In the genomic region with DNA sequence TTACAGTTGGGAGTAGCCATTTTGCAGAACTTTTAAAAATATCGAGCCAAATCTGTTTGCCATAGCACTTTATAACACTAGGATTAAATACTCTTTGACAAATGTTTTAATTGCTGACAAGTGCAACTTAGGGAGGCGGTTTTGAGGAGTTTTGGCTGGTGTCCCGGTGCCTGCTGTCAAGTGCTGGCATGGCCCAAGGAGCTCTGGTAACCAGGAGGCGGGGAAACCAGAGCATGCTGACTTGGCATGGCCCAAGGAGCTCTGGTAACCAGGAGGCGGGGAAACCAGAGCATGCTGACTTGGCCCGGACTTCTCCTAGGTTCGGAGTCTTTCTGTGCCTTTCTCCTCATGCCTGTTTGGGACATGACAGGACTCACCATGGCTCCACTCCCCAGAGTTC, we compare ENCODE assay signal across 14 cellular contexts. TPM values are rescaled to one million over a fixed set of nuclear protein-coding genes. Genes with fewer than 3 reads are reported as not detected.
DNase-seq lines count a peak whose midpoint lies in the region; ATAC-seq and TF ChIP-seq lines count a peak whose summit lies in the region.
"Had no signal": no experiment of that assay in that cellular context is flagged by ENCODE, and none has a peak within 500 bp of the region (broad histone marks: within the 10 kb centered on the region; RNA-seq: fewer than 3 reads in every experiment).

No MANE protein-coding gene starts in this region.

- H3K9me3 ChIP-seq in colonic mucosa (no peaks in the 10 kb centered on the region), right lobe of liver (no peaks in the 10 kb centered on the region), tibial artery (no peaks in the 10 kb centered on the region)
- H3K9me3 ChIP-seq: spleen had no signal

- H3K27ac ChIP-seq in colonic mucosa = no peak overlapping the region
- H3K27ac ChIP-seq in right lobe of liver = no peak overlapping the region
- no peak overlapping the region for H3K27ac ChIP-seq in tibial artery
- H3K27ac ChIP-seq: spleen had no signal

- ATAC-seq in right lobe of liver (peak in 3 of 4 donors; percentile 29 to 70 (median 51)), GM21360 (IDR thresholded peaks at IDR 0.05; ENCODE audit: unreplicated experiment) (no peak)
- no peak for ATAC-seq in stimulated activated naive CD8-positive, alpha-beta T cell treated with anti-CD3 and anti-CD28 coated beads, Interleukin-15, Interleukin-2, amounts not matched to agents 100 U/mL and 50 U/mL, for 24 hours
- ATAC-seq: GM12878, T-cell had no signal

- intact Hi-C loops in colonic mucosa (cut with DNase I) (no loop called here), right lobe of liver (cut with DNase I) (loop anchor here in 1 of 2 donors (10.0 kb wide), 2 partner anchors 705 to 1185 kb away; a partner anchor contains a TSS), tibial artery (cut with DNase I; ENCODE audit: low total_unique reads) (no loop called here)

- H3K4me1 ChIP-seq in colonic mucosa (no peaks in the 10 kb centered on the region), right lobe of liver (peaks cover 0 to under 1% (median 0%) of the 10 kb centered on the region in 4 donors), tibial artery (peaks cover 0 to 8% (median 3%) of the 10 kb centered on the region in 4 donors)

- H3K36me3 ChIP-seq in colonic mucosa (no peaks in the 10 kb centered on the region), right lobe of liver (no peaks in the 10 kb centered on the region), tibial artery (no peaks in the 10 kb centered on the region)
- H3K36me3 ChIP-seq: spleen had no signal

- TF ChIP-seq POLR2A in right lobe of liver (IDR thresholded peaks at IDR 0.05) = no peak

- 31% methylated on average over 3 of the region's 7 CpGs for WGBS in right lobe of liver (ENCODE audit: insufficient coverage, low coverage, low lambda C conversion rate, missing lambda C conversion rate)

- no peak overlapping the region for H3K4me3 ChIP-seq in colonic mucosa
- no peak overlapping the region for H3K4me3 ChIP-seq in right lobe of liver
- no peak overlapping the region for H3K4me3 ChIP-seq in tibial artery
- H3K4me3 ChIP-seq: GM12878, spleen had no signal

- DNase-seq in NCI-H1105 (lab: John Stamatoyannopoulos, UW) (peak; percentile 23), colonic mucosa (peak; percentile 25), right lobe of liver (peak in 1 of 3 donors; percentile 78), tibial artery (peak; percentile 51 to 84), HPDE6-E6E7 (ENCODE audit: extremely low spot score) (no peak), kidney glomerular epithelial cell (lab: John Stamatoyannopoulos, UW) (no peak)
- DNase-seq in stimulated activated naive CD8-positive, alpha-beta T cell treated with anti-CD3 and anti-CD28 coated beads, Interleukin-15, Interleukin-2, amounts not matched to agents 100 U/mL and 50 U/mL, for 24 hours = no peak
- DNase-seq: activated CD4-positive, alpha-beta T cell treated with anti-CD3 and anti-CD28 coated beads, Interleukin-2, amount 50 U/mL, for 4 hours; activated naive CD4-positive, alpha-beta T cell treated with anti-CD3 and anti-CD28 coated beads, Interleukin-2, amount 50 U/mL, for 16 hours; NCI-H1092; spleen; T-cell had no signal

- H3K27me3 ChIP-seq in colonic mucosa (no peaks in the 10 kb centered on the region), right lobe of liver (no peaks in the 10 kb centered on the region), tibial artery (no peaks in the 10 kb centered on the region)

- no peak for TF ChIP-seq CTCF in colonic mucosa (IDR thresholded peaks at IDR 0.05)
- no peak for TF ChIP-seq CTCF in right lobe of liver (IDR thresholded peaks at IDR 0.05)
- no peak for TF ChIP-seq CTCF in tibial artery (IDR thresholded peaks at IDR 0.05)

- no peak overlapping the region for H3K9ac ChIP-seq in colonic mucosa (ENCODE audit: low read depth in 2 of 2, low read length in 2 of 2)

RNA-seq across cellular contexts. Expression of a gene that starts 30.8 kb away (rescaled TPM):
- total RNA-seq in colonic mucosa (10 to 100 TPM; 15.7 to 17.7 TPM), right lobe of liver (10 to 100 TPM; 10.9 to 20.4 (median 15.3) TPM)

Comparison
In these comparisons a context has a peak if more than half of its experiments do, and no peak if none do; other contexts are left out.
1. DNase-seq: peak in NCI-H1105 (single experiment), colonic mucosa (single experiment) and tibial artery (2 of 2); none in stimulated activated naive CD8-positive, alpha-beta T cell treated with anti-CD3 and anti-CD28 coated beads, Interleukin-15, Interleukin-2, amounts not matched to agents 100 U/mL and 50 U/mL, for 24 hours (single experiment), HPDE6-E6E7 (single experiment) and kidney glomerular epithelial cell (single experiment).
2. ATAC-seq: peak in right lobe of liver (3 of 4); none in stimulated activated naive CD8-positive, alpha-beta T cell treated with anti-CD3 and anti-CD28 coated beads, Interleukin-15, Interleukin-2, amounts not matched to agents 100 U/mL and 50 U/mL, for 24 hours (single experiment) and GM21360 (single experiment).